ENCODE assay signal across 8 cellular contexts in the genomic region with DNA sequence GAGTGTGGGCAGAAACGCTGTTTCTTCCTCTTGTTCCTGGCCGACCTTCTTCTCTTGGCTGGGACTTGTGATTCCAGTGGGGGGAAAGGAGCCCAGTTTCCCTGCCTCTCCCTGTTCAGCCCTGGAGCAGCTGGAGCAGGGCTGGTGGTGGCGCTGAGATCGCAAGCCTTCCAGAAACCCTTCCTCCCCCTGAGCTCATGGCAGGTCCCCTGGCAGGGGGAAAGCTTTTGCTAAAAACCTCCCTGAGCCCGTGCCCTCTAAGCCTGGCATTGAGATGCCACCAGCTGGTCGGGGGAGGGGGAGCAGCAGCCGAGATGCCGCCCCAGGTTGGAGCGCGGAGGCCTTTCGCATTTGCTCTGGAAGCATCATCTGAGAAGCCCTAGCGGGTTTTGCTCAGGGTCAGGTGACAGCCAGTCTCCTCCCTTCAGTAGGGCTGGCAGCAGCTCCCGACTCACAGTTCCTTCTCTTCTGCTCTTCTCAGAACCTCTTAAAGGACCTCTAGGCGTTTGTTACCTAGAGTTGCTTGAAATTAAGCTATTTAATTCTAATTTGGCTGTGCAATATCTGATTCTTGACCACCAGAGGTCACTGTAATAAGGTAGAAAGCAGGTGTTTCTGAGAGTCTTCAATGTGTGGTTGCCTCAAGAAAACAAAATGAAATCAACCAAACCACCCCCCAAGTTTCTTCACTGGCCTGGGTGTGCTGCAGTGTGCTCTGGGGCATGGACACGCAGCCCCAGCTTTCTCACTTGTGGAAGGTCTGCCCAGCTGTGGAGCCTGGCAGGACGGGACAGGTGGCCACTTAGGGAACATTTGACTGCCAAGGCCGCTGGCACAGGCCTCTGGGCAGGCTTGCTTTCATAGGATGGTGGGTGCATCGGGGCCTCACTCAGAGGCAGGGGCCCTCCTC.
DNase-seq lines count a peak whose midpoint lies in the region; ATAC-seq and TF ChIP-seq lines count a peak whose summit lies in the region.

No MANE protein-coding gene starts in this region.

- peak; percentile 75 for TF ChIP-seq RAD21 in HCT116 (IDR thresholded peaks at IDR 0.05; ENCODE audit: low read depth)

- intact Hi-C loops in CD8-positive, alpha-beta T cell (cut with DNase I, micrococcal nuclease): loop anchor here (5.0 kb wide), 2 partner anchors 175 to 605 kb away; no protein-coding TSS in a partner anchor
- intact Hi-C loops in HCT116 (cut with micrococcal nuclease): loop anchor here (1.0 kb wide), 2 partner anchors 166 to 605 kb away; no protein-coding TSS in a partner anchor
- intact Hi-C loops in esophagus muscularis mucosa (cut with DNase I): loop anchor here (5.0 kb wide), 1 partner anchor 605 kb away; no protein-coding TSS in a partner anchor

- DNase-seq in CD8-positive, alpha-beta T cell: no peak
- DNase-seq in HCT116 (ENCODE audit: low read depth, low spot score) (peak; percentile 10), esophagus muscularis mucosa (ENCODE audit: extremely low spot score) (no peak), pons (ENCODE audit: low spot score) (peak; percentile 37)

- TF ChIP-seq EP300 in esophagus muscularis mucosa (IDR thresholded peaks at IDR 0.05): no peak

- H3K4me1 Mint-ChIP-seq in CD8-positive, alpha-beta T cell (ENCODE audit: low read depth): no peaks in the 10 kb centered on the region

- H3K4me3 Mint-ChIP-seq in CD8-positive, alpha-beta T cell: no peak overlapping the region

- H3K9me3 Mint-ChIP-seq in CD8-positive, alpha-beta T cell: no peaks in the 10 kb centered on the region

- peaks cover 6% of the 10 kb centered on the region for H3K27me3 Mint-ChIP-seq in CD8-positive, alpha-beta T cell (ENCODE audit: low read depth)

- H3K79me2 ChIP-seq in HCT116 (ENCODE audit: insufficient read depth, low read length) (no peaks in the 10 kb centered on the region), OCI-LY3 (ENCODE audit: low read length) (no peaks in the 10 kb centered on the region)

- H3K27me3 ChIP-seq in CD8-positive, alpha-beta T cell (ENCODE audit: insufficient read depth, low read length): no peaks in the 10 kb centered on the region
- H3K27me3 ChIP-seq in HCT116 (ENCODE audit: insufficient read depth, low read length) (peaks cover 11% of the 10 kb centered on the region), OCI-LY3 (ENCODE audit: low read depth, low read length) (peaks cover 3% of the 10 kb centered on the region; the same call in 1 of the 2 replicates), esophagus muscularis mucosa (peaks cover 0 to 51% (median 0%) of the 10 kb centered on the region in 4 donors)

- BruUV-seq in HCT116 (replicated peaks; lab: Mats Ljungman, UMichigan): no TSS peak

- no peak overlapping the region for H3K27ac ChIP-seq in CD8-positive, alpha-beta T cell (ENCODE audit: low read depth, low read length)
- no peak overlapping the region for H3K27ac ChIP-seq in HCT116 (ENCODE audit: low read depth, low read length)
- H3K27ac ChIP-seq in OCI-LY3 (ENCODE audit: low read length): no peak overlapping the region
- no peak overlapping the region for H3K27ac ChIP-seq in esophagus muscularis mucosa (replicated peaks in 1 of 4)

- H2AFZ ChIP-seq in HCT116 (ENCODE audit: low read depth, low read length, poor library complexity, severe bottlenecking): no peak overlapping the region
- no peak overlapping the region for H2AFZ ChIP-seq in OCI-LY3 (ENCODE audit: low read depth, low read length)

- H3K36me3 ChIP-seq in CD8-positive, alpha-beta T cell (ENCODE audit: insufficient read depth, low read length): no peaks in the 10 kb centered on the region
- H3K36me3 ChIP-seq in HCT116 (ENCODE audit: control insufficient read depth in 1 of 2, insufficient read depth in 2 of 2, low read length in 2 of 2) (no peaks in the 10 kb centered on the region), OCI-LY3 (replicated peaks; ENCODE audit: low read depth, low read length) (no peaks in the 10 kb centered on the region), esophagus muscularis mucosa (no peaks in the 10 kb centered on the region)

- H3K9me3 ChIP-seq in CD8-positive, alpha-beta T cell (ENCODE audit: low read length): no peaks in the 10 kb centered on the region
- H3K9me3 ChIP-seq in HCT116 (ENCODE audit: control insufficient read depth in 1 of 2, insufficient read depth in 1 of 2, low read depth in 1 of 2, low read length in 2 of 2): no peaks in the 10 kb centered on the region
- H3K9me3 ChIP-seq in OCI-LY3 (ENCODE audit: insufficient read depth, low read length): no peaks in the 10 kb centered on the region
- H3K9me3 ChIP-seq in esophagus muscularis mucosa: peaks cover 0 to 8% (median 0%) of the 10 kb centered on the region in 4 donors

- ATAC-seq in CD8-positive, alpha-beta T cell: no peak
- peak; percentile 87 for ATAC-seq in HCT116
- no peak for ATAC-seq in GM19351 (IDR thresholded peaks at IDR 0.05; ENCODE audit: unreplicated experiment)
- no peak for ATAC-seq in GM21360 (IDR thresholded peaks at IDR 0.05; ENCODE audit: unreplicated experiment)
- no peak for ATAC-seq in HG03095 (IDR thresholded peaks at IDR 0.05; ENCODE audit: unreplicated experiment)

- H3K4me2 ChIP-seq in HCT116 (ENCODE audit: low read length) (no peak overlapping the region), OCI-LY3 (ENCODE audit: low read length) (no peak overlapping the region)

- H3K36me3 Mint-ChIP-seq in CD8-positive, alpha-beta T cell: no peaks in the 10 kb centered on the region

- H4K20me1 ChIP-seq in HCT116 (ENCODE audit: insufficient read depth): no peaks in the 10 kb centered on the region
- H4K20me1 ChIP-seq in OCI-LY3 (ENCODE audit: insufficient read depth, low read length): no peaks in the 10 kb centered on the region

- TF ChIP-seq CTCF in CD8-positive, alpha-beta T cell (IDR thresholded peaks at IDR 0.05): peak; percentile 25
- TF ChIP-seq CTCF in HCT116 (IDR thresholded peaks at IDR 0.05 in 2 of 3, conservative IDR thresholded peaks at IDR 0.05 in 1 of 3; ENCODE audit: borderline replicate concordance in 1 of 3, insufficient read depth in 1 of 3, low read depth in 2 of 3, low read length in 2 of 3): peak; percentile 49 to 74 (median 69)
- TF ChIP-seq CTCF in OCI-LY3 (IDR thresholded peaks at IDR 0.05; ENCODE audit: low read depth, low read length): peak; percentile 57
- peak; percentile 43 to 53 (median 50) for TF ChIP-seq CTCF in esophagus muscularis mucosa (IDR thresholded peaks at IDR 0.05)

- no peaks in the 10 kb centered on the region for H3K9me2 ChIP-seq in HCT116 (ENCODE audit: insufficient read depth)

- 65% methylated on average over 16 of the region's 18 CpGs for WGBS in esophagus muscularis mucosa

- H3K9ac ChIP-seq in HCT116 (ENCODE audit: low read length) (no peak overlapping the region), OCI-LY3 (ENCODE audit: low read length) (no peak overlapping the region)

- no peak overlapping the region for H3K27ac Mint-ChIP-seq in CD8-positive, alpha-beta T cell

- H3K4me3 ChIP-seq in CD8-positive, alpha-beta T cell (ENCODE audit: low read depth, low read length): no peak overlapping the region
- no peak overlapping the region for H3K4me3 ChIP-seq in HCT116 (replicated peaks in 1 of 2; ENCODE audit: low read depth in 1 of 2, low read length in 2 of 2)
- H3K4me3 ChIP-seq in OCI-LY3 (ENCODE audit: low read length): no peak overlapping the region
- no peak overlapping the region for H3K4me3 ChIP-seq in esophagus muscularis mucosa

- CTCF ChIA-PET in CD8-positive, alpha-beta T cell (lab: Charles Lee): interaction anchor here (0.7 to 1.9 kb wide), 12 partner anchors 8 to 605 kb away, joined by 3 to 6 read pairs (median 3); no protein-coding TSS in a partner anchor
- CTCF ChIA-PET in HCT116 (lab: Charles Lee): interaction anchor here (0.6 to 3.4 kb wide), 30 partner anchors 8 to 837 kb away, joined by 3 to 76 read pairs (median 4); a partner anchor contains a TSS

- TF ChIP-seq POLR2A in HCT116 (IDR thresholded peaks at IDR 0.05; ENCODE audit: borderline replicate concordance, extremely low read depth, insufficient read depth, insufficient read length) (no peak), esophagus muscularis mucosa (IDR thresholded peaks at IDR 0.05; ENCODE audit: low read depth) (no peak)

- RAD21 ChIA-PET in HCT116 (lab: Charles Lee; ENCODE audit: low non-redundant PET in 1 of 2, low total read pairs in 2 of 2, uncharacterized antibody in 2 of 2, unreplicated experiment in 2 of 2): interaction anchor here (0.8 to 1.0 kb wide), 4 partner anchors 165 to 605 kb away, joined by 4 to 9 read pairs (median 4); no protein-coding TSS in a partner anchor

- POLR2A ChIA-PET in CD8-positive, alpha-beta T cell (lab: Charles Lee): no interaction called here
- POLR2A ChIA-PET in HCT116 (lab: Charles Lee): no interaction called here

- H3K4me1 ChIP-seq in CD8-positive, alpha-beta T cell (ENCODE audit: insufficient read depth, low read length): no peaks in the 10 kb centered on the region
- H3K4me1 ChIP-seq in HCT116 (ENCODE audit: control insufficient read depth in 1 of 2, insufficient read depth in 2 of 2, low read length in 2 of 2): no peaks in the 10 kb centered on the region
- no peaks in the 10 kb centered on the region for H3K4me1 ChIP-seq in OCI-LY3 (ENCODE audit: low read length)
- H3K4me1 ChIP-seq in esophagus muscularis mucosa: no peaks in the 10 kb centered on the region

TF ChIP-seq in HCT116, 20 proteins besides CTCF, POLR2A, EP300 and RAD21 (continues in another document):
- TF ChIP-seq EGR1 (IDR thresholded peaks at IDR 0.05; ENCODE audit: low read depth) (no peak), CEBPB (IDR thresholded peaks at IDR 0.05; ENCODE audit: low read depth) (no peak), EZH2 (IDR thresholded peaks at IDR 0.05) (no peak), TCF7L2 (IDR thresholded peaks at IDR 0.05; ENCODE audit: borderline replicate concordance, extremely low read depth, insufficient read depth, insufficient read length) (no peak), SIN3A (IDR thresholded peaks at IDR 0.05; ENCODE audit: low read depth) (no peak), EZH2phosphoT487 (IDR thresholded peaks at IDR 0.05; ENCODE audit: borderline replicate concordance) (no peak), FOSL1 (IDR thresholded peaks at IDR 0.05; ENCODE audit: low read depth) (no peak), SRF (IDR thresholded peaks at IDR 0.05; ENCODE audit: low read depth) (no peak), YY1 (IDR thresholded peaks at IDR 0.05; ENCODE audit: extremely low read depth, insufficient replicate concordance, low read depth, low read length) (no peak), ZFX (IDR thresholded peaks at IDR 0.05) (no peak)

Comparison
In these comparisons a context has a peak if more than half of its experiments do, and no peak if none do; other contexts are left out.
1. DNase-seq: peak in HCT116 (single experiment) and pons (single experiment); none in CD8-positive, alpha-beta T cell (0 of 7) and esophagus muscularis mucosa (single experiment).
2. Peak in every context shown above with its lines, with median percentiles within 50 percentile points of each other: CTCF ChIP-seq.